22 cellular contexts compared by ENCODE assay signal in the genomic region with DNA sequence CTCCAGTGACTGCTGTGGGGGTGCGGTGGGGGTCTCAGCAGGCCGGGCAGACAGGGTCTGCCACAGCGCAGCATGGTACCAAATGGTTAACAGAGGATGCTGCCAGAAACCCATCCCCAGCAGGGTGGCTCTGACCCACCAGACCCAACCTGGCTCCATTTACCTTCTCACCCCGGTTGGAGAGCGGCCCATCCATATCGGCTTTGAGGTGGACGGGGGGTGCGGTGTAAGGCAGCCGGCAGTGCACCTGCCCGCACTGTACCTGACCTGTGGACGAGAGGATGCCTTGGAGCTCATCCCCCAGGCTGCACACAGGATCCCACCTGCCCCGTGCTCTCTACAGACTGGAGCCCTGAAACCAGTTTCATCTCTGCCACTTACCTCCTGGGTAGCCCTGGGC. TPM values are rescaled to one million over a fixed set of nuclear protein-coding genes. Genes with fewer than 3 reads are reported as not detected.
"Had no signal": no experiment of that assay in that cellular context is flagged by ENCODE, and none has a peak within 500 bp of the region (broad histone marks: within the 10 kb centered on the region; RNA-seq: fewer than 3 reads in every experiment).

No MANE protein-coding gene starts in this region.

- H3K36me3 ChIP-seq: MG63, SJSA1 had no signal

- H3K27ac ChIP-seq: HL-60, SJSA1, SK-N-MC had no signal

- H3K4me3 ChIP-seq: MG63, SJSA1, SK-N-MC had no signal

- DNase-seq: Karpas-422, KG1, MG63, NCI-H1092, NCI-H1105 treated with DMSO at 0.1 percent for 48 hours, NCI-H1417 treated with DMSO at 0.1 percent for 48 hours, NCI-H146, NCI-H1694 treated with DMSO at 0.1 percent for 48 hours, NCI-H1930, NCI-H2081, NCI-H2107, NCI-H2227 treated with DMSO at 0.1 percent for 48 hours, NCI-H524, NCI-H526 treated with DMSO at 0.1 percent for 48 hours, NCI-H748 treated with DMSO at 0.1 percent for 48 hours, Right ventricle myocardium superior, RPMI8226, SIG-M5 had no signal

- H3K9me3 ChIP-seq: MG63, SJSA1 had no signal

- H3K27me3 ChIP-seq: SJSA1 had no signal

RNA-seq across cellular contexts. Expression of gene MORN5, which starts 49.7 kb away (rescaled TPM):
- total RNA-seq: NCI-H460, Right ventricle myocardium superior, SJSA1 had no signal
